11 cellular contexts compared by ENCODE assay signal in genomic region chr3:30289324-30289723, GRCh38.
DNase-seq lines count a peak whose midpoint lies in the region; ATAC-seq and TF ChIP-seq lines count a peak whose summit lies in the region.
"Had no signal": no experiment of that assay in that cellular context is flagged by ENCODE, and none has a peak within 500 bp of the region (broad histone marks: within the 10 kb centered on the region; RNA-seq: fewer than 3 reads in every experiment).

No MANE protein-coding gene starts in this region.

- no peaks in the 10 kb centered on the region for H3K36me3 ChIP-seq in spleen
- H3K36me3 ChIP-seq in CD4-positive, alpha-beta memory T cell (ENCODE audit: insufficient read depth, low read length) = no peaks in the 10 kb centered on the region
- H3K36me3 ChIP-seq: esophagus muscularis mucosa had no signal

- H3K4me1 Mint-ChIP-seq in activated naive CD8-positive, alpha-beta T cell treated with anti-CD3 and anti-CD28 coated beads, Interleukin-2, amount 10 ng/mL, durations not matched to agents 7 days and 5 days = peaks cover 17% of the 10 kb centered on the region
- H3K4me1 Mint-ChIP-seq in activated naive CD8-positive, alpha-beta T cell treated with anti-CD3 and anti-CD28 coated beads, Interleukin-2, amount 50 U/mL, for 24 hours = peaks cover 29% of the 10 kb centered on the region
- peaks cover 8 to 17% (median 11%) of the 10 kb centered on the region in 4 donors for H3K4me1 Mint-ChIP-seq in CD4-positive, alpha-beta memory T cell

- DNase-seq in activated naive CD8-positive, alpha-beta T cell treated with anti-CD3 and anti-CD28 coated beads, Interleukin-2, amount 10 ng/mL, durations not matched to agents 7 days and 5 days = no peak
- no peak for DNase-seq in activated naive CD8-positive, alpha-beta T cell treated with anti-CD3 and anti-CD28 coated beads, Interleukin-2, amount 50 U/mL, for 24 hours
- DNase-seq in SKM-1 (lab: John Stamatoyannopoulos, UW; ENCODE audit: unreplicated experiment) (peak; percentile 50), glomerular endothelial cell (ENCODE audit: extremely low read depth, low read depth, low spot score) (peak; percentile 74), spleen (no peak)
- no peak for DNase-seq in CD4-positive, alpha-beta memory T cell
- DNase-seq: activated T-cell treated with anti-CD3 and anti-CD28 coated beads, Interleukin-2, amount 50 U/mL, for 1 hour; NCI-H748 treated with DMSO at 0.1 percent for 48 hours had no signal

- H3K27ac Mint-ChIP-seq in activated naive CD8-positive, alpha-beta T cell treated with anti-CD3 and anti-CD28 coated beads, Interleukin-2, amount 10 ng/mL, durations not matched to agents 7 days and 5 days = no peak overlapping the region
- no peak overlapping the region for H3K27ac Mint-ChIP-seq in activated naive CD8-positive, alpha-beta T cell treated with anti-CD3 and anti-CD28 coated beads, Interleukin-2, amount 50 U/mL, for 24 hours
- H3K27ac Mint-ChIP-seq in CD4-positive, alpha-beta memory T cell = peak overlapping the region in 1 of 7 donors; percentile 32

- H3K27ac ChIP-seq in spleen = peak overlapping the region in 5 of 8 donors; percentile 9 to 64 (median 36)
- H3K27ac ChIP-seq in CD4-positive, alpha-beta memory T cell (ENCODE audit: low read depth, low read length) = no peak overlapping the region
- H3K27ac ChIP-seq: esophagus muscularis mucosa had no signal

- no peaks in the 10 kb centered on the region for H3K27me3 Mint-ChIP-seq in activated naive CD8-positive, alpha-beta T cell treated with anti-CD3 and anti-CD28 coated beads, Interleukin-2, amount 10 ng/mL, durations not matched to agents 7 days and 5 days
- no peaks in the 10 kb centered on the region for H3K27me3 Mint-ChIP-seq in activated naive CD8-positive, alpha-beta T cell treated with anti-CD3 and anti-CD28 coated beads, Interleukin-2, amount 50 U/mL, for 24 hours
- no peaks in the 10 kb centered on the region for H3K27me3 Mint-ChIP-seq in CD4-positive, alpha-beta memory T cell

- H3K9me3 ChIP-seq in spleen = no peaks in the 10 kb centered on the region
- no peaks in the 10 kb centered on the region for H3K9me3 ChIP-seq in CD4-positive, alpha-beta memory T cell (ENCODE audit: control insufficient read depth in 1 of 2, low read length in 2 of 2)
- H3K9me3 ChIP-seq: esophagus muscularis mucosa had no signal

- WGBS in spleen, 5 donors = 2 to 19% (median 5%) methylated on average over 1 of the region's 1 CpG

- POLR2A ChIA-PET in activated naive CD8-positive, alpha-beta T cell treated with anti-CD3 and anti-CD28 coated beads, Interleukin-2, amount 10 ng/mL, durations not matched to agents 7 days and 5 days (lab: Charles Lee) = no interaction called here
- POLR2A ChIA-PET in CD4-positive, alpha-beta memory T cell (lab: Charles Lee; ENCODE audit: partially characterized antibody) = no interaction called here

- intact Hi-C loops in spleen (cut with DNase I; ENCODE audit: low total_unique reads) = no loop called here
- intact Hi-C loops in CD4-positive, alpha-beta memory T cell (cut with micrococcal nuclease) = no loop called here

- CTCF ChIA-PET in CD4-positive, alpha-beta memory T cell (lab: Charles Lee; ENCODE audit: partially characterized antibody) = no interaction called here

- H3K36me3 Mint-ChIP-seq in activated naive CD8-positive, alpha-beta T cell treated with anti-CD3 and anti-CD28 coated beads, Interleukin-2, amount 10 ng/mL, durations not matched to agents 7 days and 5 days = no peaks in the 10 kb centered on the region
- no peaks in the 10 kb centered on the region for H3K36me3 Mint-ChIP-seq in activated naive CD8-positive, alpha-beta T cell treated with anti-CD3 and anti-CD28 coated beads, Interleukin-2, amount 50 U/mL, for 24 hours (ENCODE audit: low read depth)
- H3K36me3 Mint-ChIP-seq in CD4-positive, alpha-beta memory T cell = no peaks in the 10 kb centered on the region

- H3K4me3 Mint-ChIP-seq in activated naive CD8-positive, alpha-beta T cell treated with anti-CD3 and anti-CD28 coated beads, Interleukin-2, amount 10 ng/mL, durations not matched to agents 7 days and 5 days = no peak overlapping the region
- H3K4me3 Mint-ChIP-seq in activated naive CD8-positive, alpha-beta T cell treated with anti-CD3 and anti-CD28 coated beads, Interleukin-2, amount 50 U/mL, for 24 hours = no peak overlapping the region
- H3K4me3 Mint-ChIP-seq in CD4-positive, alpha-beta memory T cell = no peak overlapping the region

- no peaks in the 10 kb centered on the region for H3K27me3 ChIP-seq in spleen (replicated peaks in 1 of 7)
- no peaks in the 10 kb centered on the region for H3K27me3 ChIP-seq in CD4-positive, alpha-beta memory T cell (ENCODE audit: insufficient read depth, low read length)
- H3K27me3 ChIP-seq: esophagus muscularis mucosa had no signal

- peaks cover 4% of the 10 kb centered on the region for H3K9me3 Mint-ChIP-seq in activated naive CD8-positive, alpha-beta T cell treated with anti-CD3 and anti-CD28 coated beads, Interleukin-2, amount 10 ng/mL, durations not matched to agents 7 days and 5 days
- H3K9me3 Mint-ChIP-seq in activated naive CD8-positive, alpha-beta T cell treated with anti-CD3 and anti-CD28 coated beads, Interleukin-2, amount 50 U/mL, for 24 hours = no peaks in the 10 kb centered on the region
- peaks cover 0 to 3% (median 0%) of the 10 kb centered on the region in 8 donors for H3K9me3 Mint-ChIP-seq in CD4-positive, alpha-beta memory T cell

- no peak for TF ChIP-seq CTCF in spleen (IDR thresholded peaks at IDR 0.05 in 8 of 11, conservative IDR thresholded peaks at IDR 0.05 in 3 of 11)

- no peak for TF ChIP-seq POLR2A in spleen (IDR thresholded peaks at IDR 0.05)

- peaks cover 6 to 49% (median 31%) of the 10 kb centered on the region in 6 donors for H3K4me1 ChIP-seq in spleen
- peaks cover 10% of the 10 kb centered on the region for H3K4me1 ChIP-seq in CD4-positive, alpha-beta memory T cell (ENCODE audit: insufficient read depth, low read length)

- no peak overlapping the region for H3K4me3 ChIP-seq in spleen
- no peak overlapping the region for H3K4me3 ChIP-seq in CD4-positive, alpha-beta memory T cell (ENCODE audit: low read length in 2 of 2)
- H3K4me3 ChIP-seq: esophagus muscularis mucosa had no signal

- ATAC-seq in activated naive CD8-positive, alpha-beta T cell treated with anti-CD3 and anti-CD28 coated beads, Interleukin-2, amount 10 ng/mL, durations not matched to agents 7 days and 5 days (ENCODE audit: low read depth) = peak; percentile 79
- ATAC-seq in activated naive CD8-positive, alpha-beta T cell treated with anti-CD3 and anti-CD28 coated beads, Interleukin-2, amount 50 U/mL, for 24 hours = no peak
- no peak for ATAC-seq in HG03139 (IDR thresholded peaks at IDR 0.05; ENCODE audit: unreplicated experiment)
- no peak for ATAC-seq in HG02840 (IDR thresholded peaks at IDR 0.05; ENCODE audit: low FRiP score, unreplicated experiment)

Comparison
In these comparisons a context has a peak if more than half of its experiments do, and no peak if none do; other contexts are left out.
1. DNase-seq: peak in SKM-1 (single experiment) and glomerular endothelial cell (single experiment); none in activated naive CD8-positive, alpha-beta T cell treated with anti-CD3 and anti-CD28 coated beads, Interleukin-2, amount 10 ng/mL, durations not matched to agents 7 days and 5 days (single experiment), activated naive CD8-positive, alpha-beta T cell treated with anti-CD3 and anti-CD28 coated beads, Interleukin-2, amount 50 U/mL, for 24 hours (single experiment), spleen (single experiment) and CD4-positive, alpha-beta memory T cell (0 of 5).